Comparison of ENCODE assay signal across 18 cellular contexts in genomic region chr1:43981636-43982035, GRCh38. TPM values are rescaled to one million over a fixed set of nuclear protein-coding genes. Genes with fewer than 3 reads are reported as not detected.
DNase-seq lines count a peak whose midpoint lies in the region; ATAC-seq and TF ChIP-seq lines count a peak whose summit lies in the region.
"Had no signal": no experiment of that assay in that cellular context is flagged by ENCODE, and none has a peak within 500 bp of the region (broad histone marks: within the 10 kb centered on the region; RNA-seq: fewer than 3 reads in every experiment).

No MANE protein-coding gene starts in this region.

- H3K9me3 ChIP-seq in BLaER1 = no peaks in the 10 kb centered on the region
- H3K9me3 ChIP-seq in mammary epithelial cell (replicated peaks; ENCODE audit: insufficient read depth, low read length) = no peaks in the 10 kb centered on the region
- H3K9me3 ChIP-seq in neural cell (ENCODE audit: low read length) = no peaks in the 10 kb centered on the region
- H3K9me3 ChIP-seq in sigmoid colon = no peaks in the 10 kb centered on the region
- H3K9me3 ChIP-seq: Caco-2 had no signal

- H3K27ac Mint-ChIP-seq in stimulated activated effector memory CD8-positive, alpha-beta T cell treated with anti-CD3 and anti-CD28 coated beads, Interleukin-12 subunit alpha, Interleukin-12 subunit beta, amount 100 ng/mL, for 72 hours = no peak overlapping the region
- H3K27ac Mint-ChIP-seq: H9 had no signal

- no peaks in the 10 kb centered on the region for H3K9me3 Mint-ChIP-seq in stimulated activated effector memory CD8-positive, alpha-beta T cell treated with anti-CD3 and anti-CD28 coated beads, Interleukin-12 subunit alpha, Interleukin-12 subunit beta, amount 100 ng/mL, for 72 hours
- H3K9me3 Mint-ChIP-seq: H9 had no signal

- peaks cover 54% of the 10 kb centered on the region for H3K4me1 Mint-ChIP-seq in stimulated activated effector memory CD8-positive, alpha-beta T cell treated with anti-CD3 and anti-CD28 coated beads, Interleukin-12 subunit alpha, Interleukin-12 subunit beta, amount 100 ng/mL, for 72 hours

- H3K79me2 ChIP-seq in mammary epithelial cell (ENCODE audit: insufficient read depth, low read length) (peaks cover 79% of the 10 kb centered on the region), neural cell (replicated peaks; ENCODE audit: insufficient read depth, low read length) (peaks cover 22% of the 10 kb centered on the region)

- H3K9ac ChIP-seq in BLaER1 = no peak overlapping the region
- H3K9ac ChIP-seq in mammary epithelial cell (ENCODE audit: insufficient read depth, low read length) = peak overlapping the region; percentile 14
- no peak overlapping the region for H3K9ac ChIP-seq in neural cell (ENCODE audit: low read length)

- H3K36me3 ChIP-seq in BLaER1 = peaks cover 75% of the 10 kb centered on the region
- H3K36me3 ChIP-seq in mammary epithelial cell (ENCODE audit: insufficient read depth, low read length) = peaks cover 13% of the 10 kb centered on the region
- H3K36me3 ChIP-seq in neural cell (ENCODE audit: insufficient read depth, low read length) = no peaks in the 10 kb centered on the region
- peaks cover 0 to 31% (median 11%) of the 10 kb centered on the region in 4 donors for H3K36me3 ChIP-seq in sigmoid colon

- H2AFZ ChIP-seq in mammary epithelial cell (ENCODE audit: low read depth, low read length) (no peak overlapping the region), neural cell (ENCODE audit: low read depth, low read length) (no peak overlapping the region)
- H2AFZ ChIP-seq: PC-9 had no signal

- DNase-seq in HFF-Myc (ENCODE audit: extremely low read depth, low read depth) = no peak
- DNase-seq in mammary epithelial cell = no peak
- DNase-seq in NCI-H146 treated with DMSO at 0.1 percent for 48 hours (lab: John Stamatoyannopoulos, UW; ENCODE audit: unreplicated experiment) = no peak
- no peak for DNase-seq in stimulated activated effector memory CD8-positive, alpha-beta T cell treated with anti-CD3 and anti-CD28 coated beads, Interleukin-12 subunit alpha, Interleukin-12 subunit beta, amount 100 ng/mL, for 72 hours (ENCODE audit: low spot score in 2 of 2)
- DNase-seq in sigmoid colon = no peak
- DNase-seq: Caco-2, DMS153, EL, H9, NCI-H1417 treated with DMSO at 0.1 percent for 48 hours, NCI-H2029, NCI-H2171, NCI-H446 had no signal

- H3K9me2 ChIP-seq in neural cell (ENCODE audit: insufficient read depth, low read length) = no peaks in the 10 kb centered on the region

- H4K20me1 ChIP-seq in BLaER1 (peaks cover 70% of the 10 kb centered on the region), mammary epithelial cell (ENCODE audit: insufficient read depth, low read length) (no peaks in the 10 kb centered on the region), neural cell (ENCODE audit: insufficient read depth) (no peaks in the 10 kb centered on the region)

- 96% methylated on average over 19 of the region's 20 CpGs for WGBS in mammary epithelial cell (ENCODE audit: low coverage, missing lambda C conversion rate)
- WGBS in sigmoid colon, 2 donors = 93 to 96% methylated on average over 20 of the region's 20 CpGs

- BruUV-seq in mammary epithelial cell (replicated peaks; lab: Mats Ljungman, UMichigan) = no TSS peak

- H3K36me3 Mint-ChIP-seq in stimulated activated effector memory CD8-positive, alpha-beta T cell treated with anti-CD3 and anti-CD28 coated beads, Interleukin-12 subunit alpha, Interleukin-12 subunit beta, amount 100 ng/mL, for 72 hours = peaks cover 41% of the 10 kb centered on the region

- no peak for ATAC-seq in HG03378 (IDR thresholded peaks at IDR 0.05; ENCODE audit: unreplicated experiment)
- no peak for ATAC-seq in stimulated activated effector memory CD8-positive, alpha-beta T cell treated with anti-CD3 and anti-CD28 coated beads, Interleukin-12 subunit alpha, Interleukin-12 subunit beta, amount 100 ng/mL, for 72 hours

- dilution Hi-C loops in mammary epithelial cell (cut with HindIII; ENCODE audit: low sequenced_read_pairs) = no loop called here

- no peaks in the 10 kb centered on the region for H3F3A ChIP-seq in neural cell (ENCODE audit: insufficient read depth, low read length, poor library complexity, severe bottlenecking)

- H3K27me3 ChIP-seq in BLaER1 = no peaks in the 10 kb centered on the region
- no peaks in the 10 kb centered on the region for H3K27me3 ChIP-seq in mammary epithelial cell (ENCODE audit: insufficient read depth, low read length)
- H3K27me3 ChIP-seq in neural cell (ENCODE audit: insufficient read depth, low read depth, low read length) = no peaks in the 10 kb centered on the region
- no peaks in the 10 kb centered on the region for H3K27me3 ChIP-seq in sigmoid colon

- intact Hi-C loops in mammary epithelial cell (cut with micrococcal nuclease) (loop anchor here (2.0 kb wide), 1 partner anchor 73 kb away; no protein-coding TSS in a partner anchor), sigmoid colon (cut with DNase I) (no loop called here)

- no peak overlapping the region for H3K4me3 Mint-ChIP-seq in stimulated activated effector memory CD8-positive, alpha-beta T cell treated with anti-CD3 and anti-CD28 coated beads, Interleukin-12 subunit alpha, Interleukin-12 subunit beta, amount 100 ng/mL, for 72 hours

- CTCF ChIA-PET in mammary epithelial cell (lab: Charles Lee; ENCODE audit: low non-redundant PET) = no interaction called here

- H3K27ac ChIP-seq in BLaER1 (no peak overlapping the region), mammary epithelial cell (ENCODE audit: insufficient read depth, low read depth, low read length) (no peak overlapping the region), neural cell (ENCODE audit: low read length) (no peak overlapping the region), sigmoid colon (no peak overlapping the region)
- H3K27ac ChIP-seq: PC-9, SK-N-MC had no signal

- no peak for TF ChIP-seq RAD21 in neural cell (conservative IDR thresholded peaks at IDR 0.05)

- H3K4me2 ChIP-seq in BLaER1 (peak overlapping the region; percentile 94), mammary epithelial cell (ENCODE audit: insufficient read depth, low read depth, low read length) (peak overlapping the region; percentile 97), neural cell (ENCODE audit: low read length) (no peak overlapping the region)

- TF ChIP-seq EP300 in neural cell (conservative IDR thresholded peaks at IDR 0.05; ENCODE audit: poor library complexity, severe bottlenecking) (no peak), sigmoid colon (IDR thresholded peaks at IDR 0.05) (no peak)

- TF ChIP-seq POLR2A in sigmoid colon (IDR thresholded peaks at IDR 0.05) = no peak

- no peak for TF ChIP-seq CTCF in HFF-Myc (IDR thresholded peaks at IDR 0.05; ENCODE audit: low read depth, low read length, missing control alignments)
- no peak for TF ChIP-seq CTCF in mammary epithelial cell (conservative IDR thresholded peaks at IDR 0.05 in 1 of 2, IDR thresholded peaks at IDR 0.05 in 1 of 2; ENCODE audit: extremely low read depth in 1 of 2, insufficient read depth in 1 of 2, low read depth in 1 of 2, low read length in 2 of 2)
- no peak for TF ChIP-seq CTCF in neural cell (IDR thresholded peaks at IDR 0.05; ENCODE audit: poor library complexity, severe bottlenecking)
- TF ChIP-seq CTCF in sigmoid colon (IDR thresholded peaks at IDR 0.05) = no peak

- H3K4me1 ChIP-seq in BLaER1 (peaks cover 48% of the 10 kb centered on the region), mammary epithelial cell (ENCODE audit: insufficient read depth, low read length) (peaks cover 49% of the 10 kb centered on the region), sigmoid colon (peaks cover 0 to 43% (median 35%) of the 10 kb centered on the region in 4 donors)

- in situ Hi-C loops in mammary epithelial cell (cut with MboI; ENCODE audit: low sequenced_read_pairs in 2 of 2) = no loop called here

- H3K4me3 ChIP-seq in BLaER1 = no peak overlapping the region
- peak overlapping the region; percentile 63; the same call in 1 of the 2 replicates for H3K4me3 ChIP-seq in HFF-Myc (replicated peaks; ENCODE audit: low read depth, low read length)
- no peak overlapping the region for H3K4me3 ChIP-seq in mammary epithelial cell (replicated peaks in 1 of 3; ENCODE audit: insufficient read depth in 1 of 3, low read depth in 2 of 3, low read length in 3 of 3)
- H3K4me3 ChIP-seq in neural cell (ENCODE audit: low read length) = peak overlapping the region; percentile 91
- H3K4me3 ChIP-seq in sigmoid colon = no peak overlapping the region
- H3K4me3 ChIP-seq: PC-9, SK-N-MC had no signal

TF ChIP-seq in neural cell, 6 proteins besides CTCF, POLR2A, EP300 and RAD21 (continues in another document):
- TF ChIP-seq POLR2AphosphoS5 (IDR thresholded peaks at IDR 0.05) (no peak), SMC3 (conservative IDR thresholded peaks at IDR 0.05; ENCODE audit: poor library complexity) (no peak), TAF1 (IDR thresholded peaks at IDR 0.05; ENCODE audit: low read depth) (no peak)

RNA-seq across cellular contexts. Expression of gene B4GALT2, which starts 2.6 kb away (rescaled TPM):
- total RNA-seq in mammary epithelial cell (100 to 1,000 TPM in 1 of 2 donors, 10 to 100 TPM in 1; 88.2 to 103 TPM), sigmoid colon (10 to 100 TPM; 30.1 to 55.9 (median 51.1) TPM)
- polyA plus RNA-seq in mammary epithelial cell (71.7 TPM), neural cell (129 and 147 TPM in 2 replicates), sigmoid colon (10 to 100 TPM; 14.8 to 32.0 (median 26.4) TPM)
- polyA minus RNA-seq in mammary epithelial cell (102 TPM), neural cell (117 and 141 TPM in 2 replicates)

RNA-seq across cellular contexts. Expression of gene ATP6V0B, which starts 6.9 kb away (rescaled TPM):
- total RNA-seq in mammary epithelial cell (100 to 1,000 TPM in 1 of 2 donors, 10 to 100 TPM in 1; 84.4 to 127 TPM), sigmoid colon (100 to 1,000 TPM in 3 of 4 donors, 10 to 100 TPM in 1; 67.9 to 152 (median 128) TPM)
- polyA plus RNA-seq in mammary epithelial cell (199 TPM), neural cell (580 and 705 TPM in 2 replicates), sigmoid colon (100 to 1,000 TPM; 108 to 286 (median 129) TPM)
- polyA minus RNA-seq in mammary epithelial cell (104 TPM), neural cell (239 and 250 TPM in 2 replicates)

RNA-seq across cellular contexts. Expression of gene CCDC24, which starts 9.8 kb away (rescaled TPM):
- total RNA-seq in mammary epithelial cell (10 to 100 TPM in 1 of 2 donors, 1 to 10 TPM in 1; 5.8 to 10.5 TPM), sigmoid colon (1 to 10 TPM; 2.7 to 6.6 (median 3.9) TPM)
- polyA plus RNA-seq in mammary epithelial cell (5.4 TPM), neural cell (16.3 and 16.5 TPM in 2 replicates), sigmoid colon (10 to 100 TPM; 16.7 to 19.2 (median 19.2) TPM)
- polyA minus RNA-seq in mammary epithelial cell (1.3 TPM), neural cell (3.2 and 4.2 TPM in 2 replicates)

RNA-seq across cellular contexts. Expression of gene DPH2, which starts 11.8 kb away (rescaled TPM):
- total RNA-seq in mammary epithelial cell (10 to 100 TPM; 28.4 to 31.7 TPM), sigmoid colon (10 to 100 TPM; 10.7 to 37.2 (median 12.8) TPM)
- polyA plus RNA-seq in mammary epithelial cell (34.8 TPM), neural cell (26.0 and 29.2 TPM in 2 replicates), sigmoid colon (10 to 100 TPM; 10.8 to 31.3 (median 11.3) TPM)
- polyA minus RNA-seq in mammary epithelial cell (34.2 TPM), neural cell (13.1 and 16.3 TPM in 2 replicates)

RNA-seq across cellular contexts. Expression of gene IPO13, which starts 34.9 kb away (rescaled TPM):
- total RNA-seq in mammary epithelial cell (10 to 100 TPM; 35.5 to 53.0 TPM), sigmoid colon (10 to 100 TPM; 16.1 to 27.1 (median 22.3) TPM)
- polyA plus RNA-seq in mammary epithelial cell (38.6 TPM), neural cell (29.8 and 38.4 TPM in 2 replicates), sigmoid colon (10 to 100 TPM in 2 of 3 donors, 1 to 10 TPM in 1; 9.6 to 15.5 (median 10.4) TPM)
- polyA minus RNA-seq in mammary epithelial cell (64.5 TPM), neural cell (36.6 and 39.0 TPM in 2 replicates)

Comparison
In these comparisons a context has a peak if more than half of its experiments do, and no peak if none do; other contexts are left out.
1. H3K4me3 ChIP-seq: peak in HFF-Myc (single experiment) and neural cell (single experiment); none in BLaER1 (single experiment), mammary epithelial cell (0 of 3) and sigmoid colon (0 of 4).